ENCODE assay signal across 24 cellular contexts in the genomic region with DNA sequence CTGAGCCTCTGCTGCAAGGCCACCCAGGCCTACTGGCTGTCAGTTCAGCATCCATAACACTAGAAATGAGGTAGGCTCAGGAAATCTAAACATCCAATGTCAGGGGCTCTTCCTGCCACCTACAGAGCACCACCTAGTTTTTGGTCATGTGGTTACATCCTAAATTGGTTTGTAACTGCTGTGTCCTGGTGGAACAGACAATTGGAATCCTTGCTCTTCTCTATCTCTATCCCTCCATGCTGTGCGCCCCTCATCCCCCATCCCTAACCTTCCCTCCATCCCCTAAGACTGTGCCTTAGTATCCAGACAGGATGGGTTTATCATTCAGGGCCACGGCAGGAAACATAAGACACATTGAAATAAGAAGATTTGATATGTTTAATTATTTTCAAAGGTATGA.
"Had no signal": no experiment of that assay in that cellular context is flagged by ENCODE, and none has a peak within 500 bp of the region (broad histone marks: within the 10 kb centered on the region; RNA-seq: fewer than 3 reads in every experiment).

No MANE protein-coding gene starts in this region.

- H3K36me3 ChIP-seq: neural progenitor cell, ovary, right lobe of liver, sigmoid colon, stomach, thoracic aorta, tibial artery, transverse colon, upper lobe of right lung, uterus had no signal

- H3K27ac ChIP-seq: neural progenitor cell, ovary, parathyroid adenoma, psoas muscle, right lobe of liver, sigmoid colon, stomach, thoracic aorta, tibial artery, transverse colon, upper lobe of right lung, uterus had no signal

- H3K4me3 ChIP-seq: neural progenitor cell, ovary, psoas muscle, right lobe of liver, sigmoid colon, stomach, thoracic aorta, tibial artery, transverse colon, upper lobe of right lung, uterus had no signal

- FAIRE-seq: small intestine had no signal

- H3K27me3 ChIP-seq: neural progenitor cell, ovary, right lobe of liver, transverse colon, upper lobe of right lung, uterus had no signal

- H2AFZ ChIP-seq: neural progenitor cell, parathyroid adenoma had no signal

- H3K4me2 ChIP-seq: neural progenitor cell had no signal

- DNase-seq: natural killer cell; occipital lobe; ovary; posterior cingulate gyrus; psoas muscle; right cardiac atrium; right lobe of liver; sigmoid colon; small intestine; stimulated activated CD4-positive, alpha-beta T cell treated with anti-CD3 and anti-CD28 coated beads, Interleukin-15, amount 100 ng/mL, for 24 hours; stimulated activated CD4-positive, alpha-beta T cell treated with anti-CD3 and anti-CD28 coated beads, Interleukin-2, amount 100 ng/mL, for 24 hours; stimulated activated CD4-positive, alpha-beta T cell treated with anti-CD3 and anti-CD28 coated beads, Interleukin-2, amount 100 ng/mL, for 48 hours; stimulated activated CD4-positive, alpha-beta T cell treated with anti-CD3 and anti-CD28 coated beads, Interleukin-4, amount 100 ng/mL, for 24 hours; stimulated activated naive B cell treated with anti-CD40 and anti-IgM and Interleukin-4, amounts not matched to agents 10 μg/mL and 1 μg/mL and 100 μg/mL, for 72 hours; stimulated activated naive CD4-positive, alpha-beta T cell treated with Interleukin-2 at 50 U/mL for 16 hours; stomach; tibial artery; transverse colon; upper lobe of right lung; uterus had no signal

- H3K4me1 ChIP-seq: neural progenitor cell, parathyroid adenoma, psoas muscle, right lobe of liver, sigmoid colon, stomach, tibial artery, transverse colon, upper lobe of right lung, uterus had no signal

- H3K9ac ChIP-seq: neural progenitor cell, parathyroid adenoma had no signal

- ATAC-seq: natural killer cell; psoas muscle; right cardiac atrium; right lobe of liver; stimulated activated effector memory CD8-positive, alpha-beta T cell treated with anti-CD3 and anti-CD28 coated beads, Interleukin-12 subunit alpha, Interleukin-12 subunit beta, amount 100 ng/mL, for 72 hours; stimulated activated naive B cell treated with anti-CD40 and anti-IgM and Interleukin-4, amounts not matched to agents 10 μg/mL and 1 μg/mL and 100 μg/mL, for 72 hours; upper lobe of right lung had no signal

- H3K9me3 ChIP-seq: ovary, psoas muscle, right lobe of liver, sigmoid colon, stomach, thoracic aorta, tibial artery, transverse colon, upper lobe of right lung, uterus had no signal

- H3K79me2 ChIP-seq: parathyroid adenoma had no signal
